ENCODE assay signal across 1 cellular context in genomic region chr4:103478729-103479128, GRCh38.
TF ChIP-seq lines count a peak whose summit lies in the region.

No MANE protein-coding gene starts in this region.

TF ChIP-seq in SK-N-SH, 30 proteins besides CTCF, POLR2A, EP300 and RAD21:
- no peak for TF ChIP-seq USF1 (IDR thresholded peaks at IDR 0.05; ENCODE audit: borderline replicate concordance, low read depth)
- no peak for TF ChIP-seq EZH2phosphoT487 (IDR thresholded peaks at IDR 0.05; ENCODE audit: borderline replicate concordance, low read depth)
- no peak for TF ChIP-seq JUND (IDR thresholded peaks at IDR 0.05)
- no peak for TF ChIP-seq PBX3 (IDR thresholded peaks at IDR 0.05)
- no peak for TF ChIP-seq ELF1 (IDR thresholded peaks at IDR 0.05)
- TF ChIP-seq SIN3A (IDR thresholded peaks at IDR 0.05; ENCODE audit: borderline replicate concordance, low read depth, low read length): no peak
- TF ChIP-seq USF2 (IDR thresholded peaks at IDR 0.05; ENCODE audit: borderline replicate concordance, low read depth, low read length): no peak
- TF ChIP-seq RFX5 (IDR thresholded peaks at IDR 0.05; ENCODE audit: low read length): no peak
- TF ChIP-seq GABPA (IDR thresholded peaks at IDR 0.05; ENCODE audit: low read depth): no peak
